ENCODE assay signal across 16 cellular contexts in the genomic region with DNA sequence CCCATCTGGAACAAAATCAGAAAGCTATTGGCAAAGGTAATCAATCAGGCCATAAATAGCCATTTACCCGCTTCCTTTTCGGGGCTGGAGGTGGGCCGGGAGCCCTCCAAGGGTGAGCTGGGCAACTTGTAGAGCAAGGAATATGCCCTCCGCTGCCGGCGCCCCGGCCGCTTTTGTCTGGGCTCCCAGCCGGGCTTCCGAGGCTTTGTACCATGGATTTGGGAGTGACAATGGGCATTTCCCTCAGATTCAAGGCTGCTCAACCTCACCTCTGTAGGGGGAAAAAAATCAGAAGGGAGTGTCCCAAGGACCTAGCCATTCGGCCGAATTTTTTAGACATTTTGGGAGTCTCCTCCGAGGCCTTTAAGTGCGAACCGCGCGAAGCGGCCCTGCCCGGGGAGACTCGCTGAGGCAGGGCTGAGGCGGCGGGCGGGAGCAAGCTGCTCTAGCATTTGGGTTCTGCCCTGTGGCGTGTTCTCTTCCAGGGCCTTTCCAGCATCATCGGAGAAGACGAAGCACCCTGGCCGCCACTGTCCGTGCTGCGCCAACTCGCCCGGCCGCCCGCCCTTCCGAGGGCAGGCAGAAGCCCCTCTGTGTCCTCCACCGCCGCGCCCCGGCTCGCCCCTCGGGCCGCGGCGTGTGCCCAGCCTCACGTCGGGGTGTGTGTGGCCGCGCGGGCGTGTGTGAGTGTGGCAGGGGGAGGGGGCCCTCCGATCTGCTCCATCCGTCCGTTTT. TPM values are rescaled to one million over a fixed set of nuclear protein-coding genes. Genes with fewer than 3 reads are reported as not detected.
DNase-seq lines count a peak whose midpoint lies in the region; ATAC-seq and TF ChIP-seq lines count a peak whose summit lies in the region.
"Had no signal": no experiment of that assay in that cellular context is flagged by ENCODE, and none has a peak within 500 bp of the region (broad histone marks: within the 10 kb centered on the region; RNA-seq: fewer than 3 reads in every experiment).

No MANE protein-coding gene starts in this region.

- H3K27ac Mint-ChIP-seq in T-helper 2 cell treated with Interferon-gamma antibody and Interleukin-4, amounts not matched to agents 5 μg/mL and 100 μg/mL, for 36 hours: peak overlapping the region; percentile 57
- H3K27ac Mint-ChIP-seq in nephron: peak overlapping the region; percentile 99
- H3K27ac Mint-ChIP-seq: T-helper 1 cell treated with Interleukin-12 subunit alpha and Interleukin-12 subunit beta and Interleukin-4 antibody, amounts not matched to agents 30 μg/mL and 1 μg/mL, for 36 hours had no signal

- H3K4me1 ChIP-seq in ascending aorta (peaks cover 11 to 12% of the 10 kb centered on the region in 2 donors), thoracic aorta (ENCODE audit: control insufficient read depth in 1 of 2, low read depth in 2 of 2) (peaks cover 7 to 19% of the 10 kb centered on the region in 2 donors), upper lobe of right lung (peaks cover 11% of the 10 kb centered on the region)

- no peaks in the 10 kb centered on the region for H3K9me3 Mint-ChIP-seq in T-helper 2 cell treated with Interferon-gamma antibody and Interleukin-4, amounts not matched to agents 5 μg/mL and 100 μg/mL, for 36 hours
- H3K9me3 Mint-ChIP-seq in nephron: no peaks in the 10 kb centered on the region

- H3K4me3 ChIP-seq in ascending aorta (peak overlapping the region; percentile 67 to 81), thoracic aorta (peak overlapping the region; percentile 72), upper lobe of right lung (no peak overlapping the region)

- intact Hi-C loops in ascending aorta (cut with DNase I) (loop anchor here (5.0 to 10.0 kb wide), 2 partner anchors 39 to 1213 kb away; a partner anchor contains a TSS), upper lobe of right lung (cut with DNase I) (no loop called here)

- H3K27me3 Mint-ChIP-seq in T-helper 2 cell treated with Interferon-gamma antibody and Interleukin-4, amounts not matched to agents 5 μg/mL and 100 μg/mL, for 36 hours (ENCODE audit: low read depth): peaks cover 84% of the 10 kb centered on the region
- peaks cover 79% of the 10 kb centered on the region for H3K27me3 Mint-ChIP-seq in nephron (ENCODE audit: low read depth)

- H3K36me3 ChIP-seq in ascending aorta (no peaks in the 10 kb centered on the region), thoracic aorta (no peaks in the 10 kb centered on the region), upper lobe of right lung (no peaks in the 10 kb centered on the region)

- TF ChIP-seq CTCF in ascending aorta (IDR thresholded peaks at IDR 0.05): no peak
- TF ChIP-seq CTCF in nephron (IDR thresholded peaks at IDR 0.05; ENCODE audit: unreplicated experiment in 3 of 3): no peak
- TF ChIP-seq CTCF in thoracic aorta (IDR thresholded peaks at IDR 0.05): no peak
- no peak for TF ChIP-seq CTCF in upper lobe of right lung (IDR thresholded peaks at IDR 0.05)

- DNase-seq in T-helper 2 cell treated with Interferon-gamma antibody and Interleukin-4, amounts not matched to agents 5 μg/mL and 100 μg/mL, for 36 hours (ENCODE audit: low spot score): no peak
- no peak for DNase-seq in T-helper 2 cell
- DNase-seq in ascending aorta (ENCODE audit: low spot score in 2 of 2): peak in 1 of 2 donors; percentile 59
- DNase-seq in thoracic aorta (ENCODE audit: low spot score): no peak
- DNase-seq in KG1 (lab: John Stamatoyannopoulos, UW): no peak
- no peak for DNase-seq in upper lobe of right lung
- no peak for DNase-seq in NCI-H510A treated with DMSO at 0.1 percent for 48 hours (lab: John Stamatoyannopoulos, UW)
- DNase-seq: activated CD4-positive, alpha-beta T cell treated with anti-CD3 and anti-CD28 coated beads, Interleukin-2, amount 10 ng/mL, durations not matched to agents 7 days and 5 days; dorsolateral prefrontal cortex; NCI-H187; stimulated activated CD4-positive, alpha-beta T cell treated with anti-CD3 and anti-CD28 coated beads, Interleukin-4, amount 100 ng/mL, for 1 hour had no signal

- no peak overlapping the region for H3K27ac ChIP-seq in ascending aorta
- H3K27ac ChIP-seq in thoracic aorta: no peak overlapping the region
- no peak overlapping the region for H3K27ac ChIP-seq in upper lobe of right lung
- H3K27ac ChIP-seq: dorsolateral prefrontal cortex had no signal

- H3K9me3 ChIP-seq in ascending aorta (no peaks in the 10 kb centered on the region), thoracic aorta (no peaks in the 10 kb centered on the region), upper lobe of right lung (no peaks in the 10 kb centered on the region)

- peaks cover 3% of the 10 kb centered on the region for H3K36me3 Mint-ChIP-seq in T-helper 2 cell treated with Interferon-gamma antibody and Interleukin-4, amounts not matched to agents 5 μg/mL and 100 μg/mL, for 36 hours (ENCODE audit: low read depth)
- peaks cover 64% of the 10 kb centered on the region for H3K36me3 Mint-ChIP-seq in nephron (ENCODE audit: low read depth)

- ATAC-seq in thoracic aorta (ENCODE audit: insufficient number of reproducible peaks, low FRiP score, low read depth) (no peak), upper lobe of right lung (no peak)

- H3K4me1 Mint-ChIP-seq in T-helper 2 cell treated with Interferon-gamma antibody and Interleukin-4, amounts not matched to agents 5 μg/mL and 100 μg/mL, for 36 hours (ENCODE audit: low read depth): peaks cover 3% of the 10 kb centered on the region
- H3K4me1 Mint-ChIP-seq in nephron: peaks cover 50% of the 10 kb centered on the region

- H3K27me3 ChIP-seq in ascending aorta (peaks cover 26% of the 10 kb centered on the region), thoracic aorta (replicated peaks; ENCODE audit: insufficient read depth) (peaks cover 53% of the 10 kb centered on the region), upper lobe of right lung (peaks cover 100% of the 10 kb centered on the region)

- H3K4me3 Mint-ChIP-seq in T-helper 2 cell treated with Interferon-gamma antibody and Interleukin-4, amounts not matched to agents 5 μg/mL and 100 μg/mL, for 36 hours: no peak overlapping the region
- H3K4me3 Mint-ChIP-seq in nephron: peak overlapping the region; percentile 78 to 91 (median 85)
- H3K4me3 Mint-ChIP-seq: activated CD4-positive, alpha-beta T cell treated with anti-CD3 and anti-CD28 coated beads, Interleukin-2, amount 10 ng/mL, durations not matched to agents 7 days and 5 days; T-helper 1 cell treated with Interleukin-12 subunit alpha and Interleukin-12 subunit beta and Interleukin-4 antibody, amounts not matched to agents 30 μg/mL and 1 μg/mL, for 36 hours had no signal

RNA-seq across cellular contexts. Expression of a gene that starts 1.0 kb away (rescaled TPM):
- not detected for total RNA-seq in ascending aorta
- total RNA-seq in thoracic aorta: 1 to 10 TPM in 1 of 2 donors, not detected in 1; 1.4 TPM
- 1.6 TPM for total RNA-seq in upper lobe of right lung
- total RNA-seq: activated CD4-positive, alpha-beta T cell treated with anti-CD3 and anti-CD28 coated beads, Interleukin-2, amount 10 ng/mL, durations not matched to agents 7 days and 5 days; pulmonary artery endothelial cell had no signal

RNA-seq across cellular contexts. Expression of a gene that starts 5.0 kb away (rescaled TPM):
- total RNA-seq in ascending aorta: not detected
- not detected for total RNA-seq in thoracic aorta
- 0.55 TPM for total RNA-seq in upper lobe of right lung
- total RNA-seq: activated CD4-positive, alpha-beta T cell treated with anti-CD3 and anti-CD28 coated beads, Interleukin-2, amount 10 ng/mL, durations not matched to agents 7 days and 5 days; H4; pulmonary artery endothelial cell; RPMI7951 had no signal

RNA-seq across cellular contexts. Expression of a gene that starts 8.0 kb away (rescaled TPM):
- total RNA-seq in ascending aorta: 19.8 TPM
- total RNA-seq in thoracic aorta: 10 to 100 TPM in 1 of 2 donors, 1 to 10 TPM in 1; 3.9 to 11.2 TPM
- total RNA-seq in upper lobe of right lung: 2.6 TPM
- total RNA-seq: activated CD4-positive, alpha-beta T cell treated with anti-CD3 and anti-CD28 coated beads, Interleukin-2, amount 10 ng/mL, durations not matched to agents 7 days and 5 days; dorsolateral prefrontal cortex; H4; pulmonary artery endothelial cell had no signal

RNA-seq across cellular contexts. Expression of a gene that starts 14.5 kb away (rescaled TPM):
- total RNA-seq in ascending aorta (not detected), thoracic aorta (not detected), upper lobe of right lung (not detected)
- total RNA-seq: activated CD4-positive, alpha-beta T cell treated with anti-CD3 and anti-CD28 coated beads, Interleukin-2, amount 10 ng/mL, durations not matched to agents 7 days and 5 days; dorsolateral prefrontal cortex; H4; pulmonary artery endothelial cell; RPMI7951 had no signal

RNA-seq across cellular contexts. Expression of a gene that starts 21.9 kb away (rescaled TPM):
- not detected for total RNA-seq in ascending aorta
- not detected for total RNA-seq in thoracic aorta
- total RNA-seq in upper lobe of right lung: not detected
- total RNA-seq: activated CD4-positive, alpha-beta T cell treated with anti-CD3 and anti-CD28 coated beads, Interleukin-2, amount 10 ng/mL, durations not matched to agents 7 days and 5 days; dorsolateral prefrontal cortex; H4; pulmonary artery endothelial cell; RPMI7951 had no signal
